ENCODE assay signal across 8 cellular contexts in the genomic region with DNA sequence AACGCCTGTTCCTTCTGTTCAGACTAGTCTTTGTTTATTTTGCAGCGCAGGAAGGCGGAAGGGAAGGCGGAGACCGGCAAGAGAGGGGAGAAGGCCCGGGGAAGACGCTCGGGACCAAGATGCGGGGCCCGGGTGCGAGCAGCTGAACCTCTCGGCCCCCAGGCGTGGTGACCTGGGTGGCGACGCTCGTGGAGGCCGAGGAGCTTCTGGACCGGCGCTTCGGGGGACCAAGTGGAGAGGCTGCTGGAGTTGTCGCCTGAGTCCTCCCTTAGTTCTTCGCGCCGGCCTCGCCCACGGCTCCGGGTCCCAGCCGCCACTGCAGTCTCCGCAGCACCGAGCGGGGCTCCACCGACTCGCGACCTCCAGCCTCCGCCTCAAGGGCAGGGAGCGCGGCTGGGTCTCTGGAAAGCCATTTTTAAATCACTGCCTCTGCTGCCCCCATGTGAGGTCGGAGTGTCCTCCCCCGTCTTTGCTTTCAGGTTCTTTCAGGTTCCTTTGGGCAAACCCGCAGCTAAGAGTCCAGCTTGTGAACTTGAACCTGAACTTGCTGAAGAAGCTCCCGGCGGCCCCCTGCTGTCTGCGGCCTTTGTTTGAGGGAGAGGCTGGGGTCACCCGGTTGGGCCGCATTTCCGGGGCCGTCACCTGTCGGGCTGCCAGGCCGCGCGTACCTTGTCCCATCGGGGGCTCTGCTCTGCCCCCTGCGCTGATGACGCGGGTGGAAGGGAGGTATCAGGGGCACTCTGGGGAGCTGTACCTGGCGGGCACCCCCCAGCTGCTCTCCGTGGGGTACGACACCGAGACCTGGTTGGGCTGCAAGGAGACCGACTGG.
A peak's percentile ranks its signal among the peaks of the same experiment; 100 is the strongest.
DNase-seq lines count a peak whose midpoint lies in the region; ATAC-seq and TF ChIP-seq lines count a peak whose summit lies in the region.

No MANE protein-coding gene starts in this region.

- no peaks in the 10 kb centered on the region for H3K36me3 ChIP-seq in CD8-positive, alpha-beta memory T cell (ENCODE audit: insufficient read depth, low read length)
- H3K36me3 ChIP-seq in esophagus squamous epithelium (no peaks in the 10 kb centered on the region), trophoblast cell (ENCODE audit: control insufficient read depth in 1 of 2, insufficient read depth in 2 of 2, low read length in 2 of 2) (no peaks in the 10 kb centered on the region)

- H3K18ac ChIP-seq in trophoblast cell (ENCODE audit: low read length): no peak overlapping the region

- POLR2A ChIA-PET in CD8-positive, alpha-beta memory T cell (lab: Charles Lee): no interaction called here
- POLR2A ChIA-PET in activated CD8-positive, alpha-beta T cell treated with anti-CD3 and anti-CD28 coated beads, Interleukin-2, amount 10 ng/mL, durations not matched to agents 7 days and 5 days (lab: Charles Lee): interaction anchor here (1.0 kb wide), 1 partner anchor 136 kb away, joined by 3 read pairs; the partner anchor contains the start of gene KIF20B

- peak; percentile 42 for ATAC-seq in HG02610 (IDR thresholded peaks at IDR 0.05; ENCODE audit: unreplicated experiment)
- ATAC-seq in activated CD8-positive, alpha-beta T cell treated with anti-CD3 and anti-CD28 coated beads, Interleukin-2, amount 10 ng/mL, durations not matched to agents 7 days and 5 days: peak; percentile 75
- ATAC-seq in HG03196 (IDR thresholded peaks at IDR 0.05; ENCODE audit: unreplicated experiment): no peak

- H3K9ac ChIP-seq in trophoblast cell (ENCODE audit: low read length): no peak overlapping the region

- CTCF ChIA-PET in CD8-positive, alpha-beta memory T cell (lab: Charles Lee): no interaction called here
- CTCF ChIA-PET in activated CD8-positive, alpha-beta T cell treated with anti-CD3 and anti-CD28 coated beads, Interleukin-2, amount 10 ng/mL, durations not matched to agents 7 days and 5 days (lab: Charles Lee): interaction anchor here (1.2 kb wide), 1 partner anchor 23 kb away, joined by 3 read pairs; no protein-coding TSS in a partner anchor

- no peak overlapping the region for H4K12ac ChIP-seq in trophoblast cell (ENCODE audit: low read depth, low read length)

- peaks cover 0 to 5% (median 1%) of the 10 kb centered on the region in 3 donors for H3K36me3 Mint-ChIP-seq in CD8-positive, alpha-beta memory T cell
- no peaks in the 10 kb centered on the region for H3K36me3 Mint-ChIP-seq in activated CD8-positive, alpha-beta T cell treated with anti-CD3 and anti-CD28 coated beads, Interleukin-2, amount 10 ng/mL, durations not matched to agents 7 days and 5 days (ENCODE audit: low read depth)

- no peak for TF ChIP-seq POLR2A in esophagus squamous epithelium (IDR thresholded peaks at IDR 0.05)

- no peaks in the 10 kb centered on the region for H3K27me3 ChIP-seq in CD8-positive, alpha-beta memory T cell (ENCODE audit: insufficient read depth, low read length, poor library complexity, severe bottlenecking)
- H3K27me3 ChIP-seq in esophagus squamous epithelium (peaks cover 0 to 10% (median 0%) of the 10 kb centered on the region in 4 donors), trophoblast cell (ENCODE audit: insufficient read depth, low read length) (no peaks in the 10 kb centered on the region)

- no peak overlapping the region for H3K4ac ChIP-seq in trophoblast cell (ENCODE audit: low read depth, low read length)

- peak overlapping the region; percentile 57 to 88 (median 85) for H3K4me3 Mint-ChIP-seq in CD8-positive, alpha-beta memory T cell
- H3K4me3 Mint-ChIP-seq in activated CD8-positive, alpha-beta T cell treated with anti-CD3 and anti-CD28 coated beads, Interleukin-2, amount 10 ng/mL, durations not matched to agents 7 days and 5 days: peak overlapping the region; percentile 73

- H2AFZ ChIP-seq in trophoblast cell (ENCODE audit: insufficient read depth, low read length, poor library complexity): no peak overlapping the region

- peak overlapping the region; percentile 42 for H3K4me2 ChIP-seq in trophoblast cell (ENCODE audit: low read length)

- peak overlapping the region in 6 of 8 donors; percentile 64 to 87 (median 76) for H3K27ac Mint-ChIP-seq in CD8-positive, alpha-beta memory T cell
- peak overlapping the region; percentile 56 for H3K27ac Mint-ChIP-seq in activated CD8-positive, alpha-beta T cell treated with anti-CD3 and anti-CD28 coated beads, Interleukin-2, amount 10 ng/mL, durations not matched to agents 7 days and 5 days

- intact Hi-C loops in esophagus squamous epithelium (cut with DNase I): no loop called here

- no peaks in the 10 kb centered on the region for H3K79me1 ChIP-seq in trophoblast cell (ENCODE audit: low read length)

- no peak for TF ChIP-seq CTCF in esophagus squamous epithelium (IDR thresholded peaks at IDR 0.05)

- no peak overlapping the region for H2AK5ac ChIP-seq in trophoblast cell (ENCODE audit: low read length)

- peaks cover 5 to 33% (median 9%) of the 10 kb centered on the region in 3 donors for H3K4me1 Mint-ChIP-seq in CD8-positive, alpha-beta memory T cell
- peaks cover 16% of the 10 kb centered on the region for H3K4me1 Mint-ChIP-seq in activated CD8-positive, alpha-beta T cell treated with anti-CD3 and anti-CD28 coated beads, Interleukin-2, amount 10 ng/mL, durations not matched to agents 7 days and 5 days (ENCODE audit: low read depth)

- H3K79me2 ChIP-seq in trophoblast cell (ENCODE audit: control insufficient read depth, insufficient read depth, low read length, poor library complexity): no peaks in the 10 kb centered on the region

- no peak overlapping the region for H4K91ac ChIP-seq in trophoblast cell (ENCODE audit: low read depth, low read length)

- no peak overlapping the region for H3K27ac ChIP-seq in CD8-positive, alpha-beta memory T cell (ENCODE audit: low read depth, low read length)
- peak overlapping the region; percentile 58 to 80 (median 72) for H3K27ac ChIP-seq in esophagus squamous epithelium
- H3K27ac ChIP-seq in trophoblast cell (ENCODE audit: low read depth, low read length): no peak overlapping the region

- peaks cover 11 to 19% of the 10 kb centered on the region in 2 donors for H3K27me3 Mint-ChIP-seq in CD8-positive, alpha-beta memory T cell
- H3K27me3 Mint-ChIP-seq in activated CD8-positive, alpha-beta T cell treated with anti-CD3 and anti-CD28 coated beads, Interleukin-2, amount 10 ng/mL, durations not matched to agents 7 days and 5 days (ENCODE audit: low read depth): peaks cover 10% of the 10 kb centered on the region

- H2BK120ac ChIP-seq in trophoblast cell (ENCODE audit: insufficient read depth, low read length, poor library complexity): no peak overlapping the region

- no peak overlapping the region for H3K14ac ChIP-seq in trophoblast cell (ENCODE audit: low read length)

- H3K4me1 ChIP-seq in CD8-positive, alpha-beta memory T cell (ENCODE audit: insufficient read depth, low read length): no peaks in the 10 kb centered on the region
- H3K4me1 ChIP-seq in esophagus squamous epithelium (peaks cover 0 to 26% (median 7%) of the 10 kb centered on the region in 3 donors), trophoblast cell (ENCODE audit: control insufficient read depth in 1 of 2, insufficient read depth in 2 of 2, low read length in 2 of 2) (no peaks in the 10 kb centered on the region)

- H3K23ac ChIP-seq in trophoblast cell (ENCODE audit: low read length): no peak overlapping the region

- peak overlapping the region; percentile 61 for H3K4me3 ChIP-seq in CD8-positive, alpha-beta memory T cell (ENCODE audit: low read length)
- H3K4me3 ChIP-seq in esophagus squamous epithelium: peak overlapping the region; percentile 64 to 69 (median 64)
- H3K4me3 ChIP-seq in trophoblast cell (ENCODE audit: low read depth, low read length): peak overlapping the region; percentile 49

- peaks cover 0 to 8% (median 0%) of the 10 kb centered on the region in 5 donors for H3K9me3 Mint-ChIP-seq in CD8-positive, alpha-beta memory T cell
- H3K9me3 Mint-ChIP-seq in activated CD8-positive, alpha-beta T cell treated with anti-CD3 and anti-CD28 coated beads, Interleukin-2, amount 10 ng/mL, durations not matched to agents 7 days and 5 days (ENCODE audit: insufficient read depth): no peaks in the 10 kb centered on the region

- no peak overlapping the region for H2BK12ac ChIP-seq in trophoblast cell (ENCODE audit: low read length)

- H3K9me3 ChIP-seq in CD8-positive, alpha-beta memory T cell (ENCODE audit: low read length): no peaks in the 10 kb centered on the region
- H3K9me3 ChIP-seq in esophagus squamous epithelium (no peaks in the 10 kb centered on the region), trophoblast cell (ENCODE audit: insufficient read depth, low read depth, low read length) (no peaks in the 10 kb centered on the region)

- DNase-seq in CD8-positive, alpha-beta memory T cell: peak in 4 of 5 donors; percentile 9 to 61 (median 28)
- peak; percentile 38 for DNase-seq in activated CD8-positive, alpha-beta T cell treated with anti-CD3 and anti-CD28 coated beads, Interleukin-2, amount 10 ng/mL, durations not matched to agents 7 days and 5 days
- DNase-seq in esophagus squamous epithelium (lab: John Stamatoyannopoulos, UW): no peak
- DNase-seq in trophoblast cell: peak; percentile 6 to 47
- DNase-seq in COR-L47 (lab: John Stamatoyannopoulos, UW): no peak
- DNase-seq in pons (ENCODE audit: low spot score): no peak

- H2BK5ac ChIP-seq in trophoblast cell (ENCODE audit: low read depth, low read length, poor library complexity): no peak overlapping the region

- 1 to 29% methylated on average over 12 to 44 of the region's 60 CpGs for WGBS in esophagus squamous epithelium, 2 donors
- no CpG with 5 or more reads among the region's 60 CpGs for WGBS in trophoblast cell (ENCODE audit: extremely low coverage, insufficient coverage, insufficient read length)

- no peak overlapping the region for H4K8ac ChIP-seq in trophoblast cell (ENCODE audit: low read depth, low read length)

Comparison
In these comparisons a context has a peak if more than half of its experiments do, and no peak if none do; other contexts are left out.
1. DNase-seq: peak in CD8-positive, alpha-beta memory T cell (4 of 5), activated CD8-positive, alpha-beta T cell treated with anti-CD3 and anti-CD28 coated beads, Interleukin-2, amount 10 ng/mL, durations not matched to agents 7 days and 5 days (single experiment) and trophoblast cell (2 of 2); none in esophagus squamous epithelium (single experiment), COR-L47 (single experiment) and pons (single experiment).
2. H3K27ac ChIP-seq: peak in esophagus squamous epithelium (4 of 4); none in CD8-positive, alpha-beta memory T cell (single experiment) and trophoblast cell (single experiment).
3. Peak in every context shown above with its lines, with median percentiles within 50 percentile points of each other: H3K4me3 ChIP-seq.